18 cellular contexts compared by ENCODE assay signal in the genomic region with DNA sequence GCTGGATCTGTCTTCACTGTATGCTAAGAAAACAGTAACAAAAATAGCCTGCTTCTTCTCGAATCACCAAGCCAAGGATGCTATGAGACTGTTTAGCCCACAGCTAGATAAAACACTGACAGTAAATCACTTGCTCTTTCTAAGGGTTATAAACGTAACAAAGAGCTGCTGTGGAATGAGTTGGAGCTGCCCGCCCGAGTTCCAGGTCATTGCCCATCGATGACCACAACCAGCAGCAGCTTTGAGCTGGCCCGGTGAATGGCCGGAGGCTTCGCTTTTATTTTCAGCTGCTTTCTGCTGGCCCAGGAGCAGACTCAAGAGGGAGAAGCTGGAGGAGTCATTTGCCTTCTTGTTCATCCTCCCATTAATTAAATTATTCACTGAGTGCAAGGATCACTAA.
"Had no signal": no experiment of that assay in that cellular context is flagged by ENCODE, and none has a peak within 500 bp of the region (broad histone marks: within the 10 kb centered on the region; RNA-seq: fewer than 3 reads in every experiment).

No MANE protein-coding gene starts in this region.

- H3K4me3 ChIP-seq: gastrocnemius medialis, mucosa of descending colon, ovary had no signal

- H3K9me3 ChIP-seq: gastrocnemius medialis, mucosa of descending colon, ovary had no signal

- H3K4me1 ChIP-seq: gastrocnemius medialis had no signal

- FAIRE-seq: endometrium, keratinocyte, small intestine had no signal

- H3K27ac ChIP-seq: gastrocnemius medialis, ovary had no signal

- DNase-seq: cortex of kidney; effector memory CD4-positive, alpha-beta T cell; gastrocnemius medialis; immature natural killer cell; mammary epithelial cell; mucosa of descending colon; naive thymus-derived CD8-positive, alpha-beta T cell; nucleus accumbens; ovary; right cardiac atrium; small intestine; stimulated activated CD4-positive, alpha-beta T cell treated with anti-CD3 and anti-CD28 coated beads, Interleukin-12 subunit alpha, Interleukin-12 subunit beta, amount 100 ng/mL, for 4 hours; stimulated activated naive CD4-positive, alpha-beta T cell treated with Interleukin-2 at 50 U/mL for 16 hours; trophoblast cell had no signal

- H3K36me3 ChIP-seq: gastrocnemius medialis, ovary had no signal

- H3K27me3 ChIP-seq: gastrocnemius medialis, ovary had no signal

- ATAC-seq: esophagus mucosa; gastrocnemius medialis; left lobe of liver; mucosa of descending colon; naive thymus-derived CD8-positive, alpha-beta T cell; right cardiac atrium had no signal
